In the genomic region with DNA sequence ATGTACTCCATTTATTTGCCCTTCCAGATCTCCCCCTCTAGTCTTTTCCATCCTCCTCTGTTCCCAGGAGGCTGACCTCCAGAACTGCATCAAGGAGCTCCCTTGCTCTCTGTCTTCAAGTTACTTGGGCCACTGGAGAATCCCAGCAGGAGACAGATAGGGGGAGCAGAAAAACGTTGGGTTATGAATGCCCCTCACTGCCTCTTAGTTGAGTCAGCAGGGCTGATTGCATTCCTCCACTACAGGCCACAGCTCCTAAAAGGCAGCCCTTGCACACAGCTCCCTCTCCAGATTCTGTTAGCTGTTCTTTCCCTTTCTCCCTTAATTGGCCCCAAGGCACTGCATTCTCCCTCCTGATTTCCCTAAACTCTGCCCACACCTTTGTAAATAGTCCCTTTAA, we compare ENCODE assay signal across 17 cellular contexts. TPM values are rescaled to one million over a fixed set of nuclear protein-coding genes. Genes with fewer than 3 reads are reported as not detected.
DNase-seq lines count a peak whose midpoint lies in the region; ATAC-seq and TF ChIP-seq lines count a peak whose summit lies in the region.
"Had no signal": no experiment of that assay in that cellular context is flagged by ENCODE, and none has a peak within 500 bp of the region (broad histone marks: within the 10 kb centered on the region; RNA-seq: fewer than 3 reads in every experiment).

No MANE protein-coding gene starts in this region.

- H3K4me3 ChIP-seq in H7 (ENCODE audit: insufficient read depth, low read depth, low read length), result no peak overlapping the region
- H3K4me3 ChIP-seq in smooth muscle cell, result no peak overlapping the region
- H3K4me3 ChIP-seq: dorsolateral prefrontal cortex, tibial artery had no signal

- H4K20me1 ChIP-seq in smooth muscle cell (ENCODE audit: low read depth), result no peaks in the 10 kb centered on the region

- no peak for TF ChIP-seq CTCF in smooth muscle cell (IDR thresholded peaks at IDR 0.05; ENCODE audit: borderline replicate concordance, insufficient read depth, poor library complexity, severe bottlenecking)

- H2AFZ ChIP-seq in smooth muscle cell (ENCODE audit: low read depth), result peak overlapping the region; percentile 70

- 8% methylated on average over 1 of the region's 1 CpG for WGBS in smooth muscle cell (ENCODE audit: low lambda C conversion rate)

- H3K36me3 ChIP-seq in H7 (replicated peaks; ENCODE audit: control insufficient read depth, insufficient read depth, low read length), result no peaks in the 10 kb centered on the region
- no peaks in the 10 kb centered on the region for H3K36me3 ChIP-seq in smooth muscle cell (ENCODE audit: low read depth)

- H3K79me2 ChIP-seq in smooth muscle cell (ENCODE audit: low read depth), result no peaks in the 10 kb centered on the region

- no peak overlapping the region for H3K27ac ChIP-seq in smooth muscle cell (ENCODE audit: low read depth)
- H3K27ac ChIP-seq: tibial artery had no signal

- no peaks in the 10 kb centered on the region for H3K9me3 ChIP-seq in smooth muscle cell (replicated peaks; ENCODE audit: low read depth)
- H3K9me3 ChIP-seq: tibial artery had no signal

- peaks cover 10% of the 10 kb centered on the region for H3K4me1 ChIP-seq in smooth muscle cell (ENCODE audit: low read depth)
- H3K4me1 ChIP-seq: tibial artery had no signal

- DNase-seq in H7, result peak; percentile 31
- peak; percentile 20 for DNase-seq in hepatic stellate cell (ENCODE audit: low spot score)
- DNase-seq in smooth muscle cell (lab: John Stamatoyannopoulos, UW; ENCODE audit: unreplicated experiment), result no peak
- no peak for DNase-seq in dermis blood vessel endothelial cell
- no peak for DNase-seq in RPMI8226
- no peak for DNase-seq in NCI-H748 (lab: John Stamatoyannopoulos, UW; ENCODE audit: unreplicated experiment)
- DNase-seq: activated CD4-positive, alpha-beta T cell treated with anti-CD3 and anti-CD28 coated beads, Interleukin-2, amount 50 U/mL, for 4 hours; activated naive CD4-positive, alpha-beta T cell treated with anti-CD3 and anti-CD28 coated beads, Interleukin-2, amount 10 ng/mL, durations not matched to agents 7 days and 5 days; activated T-cell treated with anti-CD3 and anti-CD28 coated beads, Interleukin-2, amount 50 U/mL, for 1 hour; CD4-positive, CD25-positive, alpha-beta regulatory T cell; dorsolateral prefrontal cortex; NCI-H1694; NCI-H446; tibial artery had no signal

- H3K27me3 ChIP-seq in H7 (ENCODE audit: control insufficient read depth, insufficient read depth, low read length), result no peaks in the 10 kb centered on the region
- H3K27me3 ChIP-seq in smooth muscle cell (ENCODE audit: low read depth), result no peaks in the 10 kb centered on the region
- H3K27me3 ChIP-seq: dorsolateral prefrontal cortex, tibial artery had no signal

- no peak overlapping the region for H3K4me2 ChIP-seq in smooth muscle cell

- H3F3A ChIP-seq in smooth muscle cell (ENCODE audit: low read depth), result no peaks in the 10 kb centered on the region

- ATAC-seq in SK-N-SH treated with all-trans-retinoic acid at 6 μM for 48 hours, result peak; percentile 86
- no peak for ATAC-seq in GM21786 (IDR thresholded peaks at IDR 0.05; ENCODE audit: unreplicated experiment)
- ATAC-seq: esophagus mucosa had no signal

- no peak overlapping the region for H3K9ac ChIP-seq in smooth muscle cell (ENCODE audit: low read depth)

TF ChIP-seq in SK-N-SH treated with all-trans-retinoic acid at 6 μM for 48 hours, 23 proteins besides CTCF, POLR2A, EP300 and RAD21:
- TF ChIP-seq ZC3H10 (CRISPR knock-in tag; IDR thresholded peaks at IDR 0.05), result no peak
- TF ChIP-seq, protein P1, sequence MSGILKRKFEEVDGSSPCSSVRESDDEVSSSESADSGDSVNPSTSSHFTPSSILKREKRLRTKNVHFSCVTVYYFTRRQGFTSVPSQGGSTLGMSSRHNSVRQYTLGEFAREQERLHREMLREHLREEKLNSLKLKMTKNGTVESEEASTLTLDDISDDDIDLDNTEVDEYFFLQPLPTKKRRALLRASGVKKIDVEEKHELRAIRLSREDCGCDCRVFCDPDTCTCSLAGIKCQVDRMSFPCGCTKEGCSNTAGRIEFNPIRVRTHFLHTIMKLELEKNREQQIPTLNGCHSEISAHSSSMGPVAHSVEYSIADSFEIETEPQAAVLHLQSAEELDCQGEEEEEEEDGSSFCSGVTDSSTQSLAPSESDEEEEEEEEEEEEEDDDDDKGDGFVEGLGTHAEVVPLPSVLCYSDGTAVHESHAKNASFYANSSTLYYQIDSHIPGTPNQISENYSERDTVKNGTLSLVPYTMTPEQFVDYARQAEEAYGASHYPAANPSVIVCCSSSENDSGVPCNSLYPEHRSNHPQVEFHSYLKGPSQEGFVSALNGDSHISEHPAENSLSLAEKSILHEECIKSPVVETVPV (CRISPR knock-in tag; IDR thresholded peaks at IDR 0.05), result no peak
- TF ChIP-seq ISL1 (CRISPR knock-in tag; IDR thresholded peaks at IDR 0.05), result no peak
- TF ChIP-seq ZFP30 (CRISPR knock-in tag; IDR thresholded peaks at IDR 0.05), result no peak
- no peak for TF ChIP-seq ZFP3 (CRISPR knock-in tag; IDR thresholded peaks at IDR 0.05)
- no peak for TF ChIP-seq TCF4 (CRISPR knock-in tag; IDR thresholded peaks at IDR 0.05; ENCODE audit: borderline replicate concordance)
- TF ChIP-seq BACH2 (CRISPR knock-in tag; IDR thresholded peaks at IDR 0.05; ENCODE audit: borderline replicate concordance), result no peak
- TF ChIP-seq ZNF70 (CRISPR knock-in tag; IDR thresholded peaks at IDR 0.05), result no peak
- TF ChIP-seq RARB (CRISPR knock-in tag; IDR thresholded peaks at IDR 0.05), result no peak
- TF ChIP-seq, protein P2, sequence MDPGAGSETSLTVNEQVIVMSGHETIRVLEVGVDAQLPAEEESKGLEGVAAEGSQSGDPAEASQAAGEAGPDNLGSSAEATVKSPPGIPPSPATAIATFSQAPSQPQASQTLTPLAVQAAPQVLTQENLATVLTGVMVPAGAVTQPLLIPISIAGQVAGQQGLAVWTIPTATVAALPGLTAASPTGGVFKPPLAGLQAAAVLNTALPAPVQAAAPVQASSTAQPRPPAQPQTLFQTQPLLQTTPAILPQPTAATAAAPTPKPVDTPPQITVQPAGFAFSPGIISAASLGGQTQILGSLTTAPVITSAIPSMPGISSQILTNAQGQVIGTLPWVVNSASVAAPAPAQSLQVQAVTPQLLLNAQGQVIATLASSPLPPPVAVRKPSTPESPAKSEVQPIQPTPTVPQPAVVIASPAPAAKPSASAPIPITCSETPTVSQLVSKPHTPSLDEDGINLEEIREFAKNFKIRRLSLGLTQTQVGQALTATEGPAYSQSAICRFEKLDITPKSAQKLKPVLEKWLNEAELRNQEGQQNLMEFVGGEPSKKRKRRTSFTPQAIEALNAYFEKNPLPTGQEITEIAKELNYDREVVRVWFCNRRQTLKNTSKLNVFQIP (CRISPR knock-in tag; IDR thresholded peaks at IDR 0.05; ENCODE audit: borderline replicate concordance, low read depth), result no peak
TF ChIP-seq in SK-N-SH treated with all-trans-retinoic acid at 6 μM for 48 hours: peak in this region for 0.

RNA-seq across cellular contexts. Expression of gene CEP152, which starts 12.4 kb away (rescaled TPM):
- 5.5 and 9.2 TPM in 2 replicates for total RNA-seq in H7 (2014; rRNA removed; shearing (Covaris generic))
- total RNA-seq in smooth muscle cell (10.7 and 37.5 TPM in 2 replicates), dermis blood vessel endothelial cell (3.6 and 8.4 TPM in 2 replicates)
- polyA plus RNA-seq in smooth muscle cell, result 3.9 and 5.9 TPM in 2 replicates

RNA-seq across cellular contexts. Expression of gene EID1, which starts 54.7 kb away (rescaled TPM):
- 85.5 and 88.7 TPM in 2 replicates for total RNA-seq in H7 (2014; rRNA removed; shearing (Covaris generic))
- total RNA-seq in smooth muscle cell (216 and 229 TPM in 2 replicates), dermis blood vessel endothelial cell (281 and 342 TPM in 2 replicates)
- 263 and 316 TPM in 2 replicates for polyA plus RNA-seq in smooth muscle cell

Comparison
In these comparisons a context has a peak if more than half of its experiments do, and no peak if none do; other contexts are left out.
1. DNase-seq: peak in H7 (single experiment) and hepatic stellate cell (single experiment); none in smooth muscle cell (single experiment), dermis blood vessel endothelial cell (single experiment), RPMI8226 (single experiment) and NCI-H748 (single experiment).